Comparison of ENCODE assay signal across 35 cellular contexts in genomic region chr4:124484940-124485339, GRCh38.
"Had no signal": no experiment of that assay in that cellular context is flagged by ENCODE, and none has a peak within 500 bp of the region (broad histone marks: within the 10 kb centered on the region; RNA-seq: fewer than 3 reads in every experiment).

No MANE protein-coding gene starts in this region.

- H3K4me3 Mint-ChIP-seq: activated B cell treated with CpG ODN at 0.5 μM for 24 hours; activated CD4-positive, alpha-beta memory T cell treated with anti-CD3 and anti-CD28 coated beads for 36 hours; activated CD4-positive, alpha-beta T cell treated with anti-CD3 and anti-CD28 coated beads, Interleukin-2, amount 10 ng/mL, durations not matched to agents 24 days and 14 days; activated CD8-positive, alpha-beta T cell treated with anti-CD3 and anti-CD28 coated beads for 36 hours; activated naive CD4-positive, alpha-beta T cell treated with anti-CD3 and anti-CD28 coated beads for 36 hours; activated naive CD8-positive, alpha-beta T cell treated with anti-CD3 and anti-CD28 coated beads for 36 hours; activated T-cell treated with anti-CD3 and anti-CD28 coated beads, Interleukin-2, amount 50 U/mL, for 4 hours; activated T-cell treated with anti-CD3 and anti-CD28 coated beads, Interleukin-2, amount 50 U/mL, for 72 hours; activated T-helper 1 cell treated with anti-CD3 and anti-CD28 coated beads, Interleukin-12 subunit alpha, Interleukin-12 subunit beta, Interleukin-2, Interleukin-4 antibody, amounts not matched to agents 30 ng/mL and 10 ng/mL and 1 ng/mL, durations not matched to agents 14 hours and 24 hours and 36 hours; activated T-helper 17 cell treated with anti-CD3 and anti-CD28 coated beads, Interleukin-2, amount 50 U/mL, for 72 hours; T-helper 1 cell treated with Interleukin-12 subunit alpha and Interleukin-12 subunit beta and Interleukin-4 antibody, amounts not matched to agents 30 μg/mL and 1 μg/mL, for 36 hours; T-helper 2 cell treated with Interferon-gamma antibody and Interleukin-4, amounts not matched to agents 5 μg/mL and 100 μg/mL, for 36 hours had no signal

- H3K36me3 Mint-ChIP-seq: activated CD4-positive, alpha-beta memory T cell treated with anti-CD3 and anti-CD28 coated beads for 36 hours; activated naive CD4-positive, alpha-beta T cell treated with anti-CD3 and anti-CD28 coated beads, Interleukin-2, amount 50 U/mL, for 72 hours; activated naive CD8-positive, alpha-beta T cell treated with anti-CD3 and anti-CD28 coated beads for 36 hours had no signal

- H3K9me3 ChIP-seq: adrenal gland, body of pancreas, breast epithelium had no signal

- H3K27ac ChIP-seq: adrenal gland, body of pancreas, brain microvascular endothelial cell, breast epithelium, VCaP had no signal

- H3K4me1 Mint-ChIP-seq: activated B cell treated with CpG ODN at 0.5 μM for 24 hours; activated CD4-positive, alpha-beta T cell treated with anti-CD3 and anti-CD28 coated beads, Interleukin-2, amount 10 ng/mL, durations not matched to agents 24 days and 14 days; activated naive CD8-positive, alpha-beta T cell treated with anti-CD3 and anti-CD28 coated beads for 36 hours; activated T-helper 17 cell treated with anti-CD3 and anti-CD28 coated beads, Interleukin-2, amount 50 U/mL, for 72 hours had no signal

- DNase-seq: activated B cell treated with CpG ODN at 0.5 μM for 24 hours; activated CD4-positive, alpha-beta memory T cell treated with anti-CD3 and anti-CD28 coated beads for 36 hours; activated CD4-positive, alpha-beta T cell treated with anti-CD3 and anti-CD28 coated beads for 4 hours; activated CD4-positive, alpha-beta T cell treated with anti-CD3 and anti-CD28 coated beads, Interleukin-2, amount 10 ng/mL, durations not matched to agents 24 days and 14 days; activated CD4-positive, alpha-beta T cell treated with anti-CD3 and anti-CD28 coated beads, Interleukin-2, amount 50 U/mL, for 1 hour; activated CD4-positive, alpha-beta T cell treated with anti-CD3 and anti-CD28 coated beads, Interleukin-2, amount 50 U/mL, for 4 hours; activated CD4-positive, CD25-positive, alpha-beta regulatory T cell treated with anti-CD3 and anti-CD28 coated beads, Interleukin-2, amount 50 U/mL, for 72 hours; activated CD8-positive, alpha-beta memory T cell treated with anti-CD3 and anti-CD28 coated beads, Interleukin-2, amount 50 U/mL, for 4 hours; activated CD8-positive, alpha-beta T cell treated with anti-CD3 and anti-CD28 coated beads for 36 hours; activated effector memory CD4-positive, alpha-beta T cell treated with anti-CD3 and anti-CD28 coated beads, Interleukin-2, amount 50 U/mL, for 16 hours; activated gamma-delta T cell treated with Interleukin-2 at 50 U/mL for 16 hours; activated naive CD4-positive, alpha-beta T cell; activated naive CD4-positive, alpha-beta T cell treated with anti-CD3 and anti-CD28 coated beads for 36 hours; activated naive CD4-positive, alpha-beta T cell treated with anti-CD3 and anti-CD28 coated beads, Interleukin-2, amount 50 U/mL, for 16 hours; activated naive CD8-positive, alpha-beta T cell treated with anti-CD3 and anti-CD28 coated beads for 36 hours; activated T-cell treated with anti-CD3 and anti-CD28 coated beads for 4 hours; activated T-cell treated with anti-CD3 and anti-CD28 coated beads, Interleukin-2, amount 50 U/mL, for 1 hour; activated T-cell treated with anti-CD3 and anti-CD28 coated beads, Interleukin-2, amount 50 U/mL, for 4 hours; activated T-cell treated with anti-CD3 and anti-CD28 coated beads, Interleukin-2, amount 50 U/mL, for 72 hours; adrenal gland; amniotic stem cell; aorta; body of pancreas; brain microvascular endothelial cell; central memory CD4-positive, alpha-beta T cell; T-helper 1 cell; T-helper 2 cell; T-helper 9 cell had no signal

- H3K9me3 Mint-ChIP-seq: activated B cell treated with CpG ODN at 0.5 μM for 24 hours; activated CD4-positive, alpha-beta memory T cell treated with anti-CD3 and anti-CD28 coated beads for 36 hours; activated CD4-positive, alpha-beta T cell treated with anti-CD3 and anti-CD28 coated beads, Interleukin-2, amount 10 ng/mL, durations not matched to agents 24 days and 14 days; activated CD8-positive, alpha-beta T cell treated with anti-CD3 and anti-CD28 coated beads for 36 hours; activated naive CD4-positive, alpha-beta T cell treated with anti-CD3 and anti-CD28 coated beads for 36 hours; activated naive CD4-positive, alpha-beta T cell treated with anti-CD3 and anti-CD28 coated beads, Interleukin-2, amount 50 U/mL, for 72 hours; activated naive CD8-positive, alpha-beta T cell treated with anti-CD3 and anti-CD28 coated beads for 36 hours; activated T-cell treated with anti-CD3 and anti-CD28 coated beads, Interleukin-2, amount 50 U/mL, for 4 hours; activated T-cell treated with anti-CD3 and anti-CD28 coated beads, Interleukin-2, amount 50 U/mL, for 72 hours; activated T-helper 1 cell treated with anti-CD3 and anti-CD28 coated beads, Interleukin-12 subunit alpha, Interleukin-12 subunit beta, Interleukin-2, Interleukin-4 antibody, amounts not matched to agents 30 ng/mL and 10 ng/mL and 1 ng/mL, durations not matched to agents 14 hours and 24 hours and 36 hours; activated T-helper 17 cell treated with anti-CD3 and anti-CD28 coated beads, Interleukin-2, amount 50 U/mL, for 72 hours; T-helper 1 cell treated with Interleukin-12 subunit alpha and Interleukin-12 subunit beta and Interleukin-4 antibody, amounts not matched to agents 30 μg/mL and 1 μg/mL, for 36 hours; T-helper 2 cell treated with Interferon-gamma antibody and Interleukin-4, amounts not matched to agents 5 μg/mL and 100 μg/mL, for 36 hours had no signal

- H3K27me3 Mint-ChIP-seq: activated B cell treated with CpG ODN at 0.5 μM for 24 hours; activated CD4-positive, alpha-beta memory T cell treated with anti-CD3 and anti-CD28 coated beads for 36 hours; activated CD4-positive, alpha-beta T cell treated with anti-CD3 and anti-CD28 coated beads, Interleukin-2, amount 10 ng/mL, durations not matched to agents 24 days and 14 days; activated CD8-positive, alpha-beta T cell treated with anti-CD3 and anti-CD28 coated beads for 36 hours; activated naive CD8-positive, alpha-beta T cell treated with anti-CD3 and anti-CD28 coated beads for 36 hours; activated T-helper 17 cell treated with anti-CD3 and anti-CD28 coated beads, Interleukin-2, amount 50 U/mL, for 72 hours had no signal

- H3K36me3 ChIP-seq: adrenal gland, brain microvascular endothelial cell, breast epithelium had no signal

- H3K27ac Mint-ChIP-seq: activated B cell treated with CpG ODN at 0.5 μM for 24 hours; activated CD4-positive, alpha-beta memory T cell treated with anti-CD3 and anti-CD28 coated beads for 36 hours; activated CD4-positive, alpha-beta T cell treated with anti-CD3 and anti-CD28 coated beads, Interleukin-2, amount 10 ng/mL, durations not matched to agents 24 days and 14 days; activated CD8-positive, alpha-beta T cell treated with anti-CD3 and anti-CD28 coated beads for 36 hours; activated naive CD4-positive, alpha-beta T cell treated with anti-CD3 and anti-CD28 coated beads for 36 hours; activated naive CD4-positive, alpha-beta T cell treated with anti-CD3 and anti-CD28 coated beads, Interleukin-2, amount 50 U/mL, for 72 hours; activated naive CD8-positive, alpha-beta T cell treated with anti-CD3 and anti-CD28 coated beads for 36 hours; activated T-cell treated with anti-CD3 and anti-CD28 coated beads, Interleukin-2, amount 50 U/mL, for 72 hours; activated T-helper 1 cell treated with anti-CD3 and anti-CD28 coated beads, Interleukin-12 subunit alpha, Interleukin-12 subunit beta, Interleukin-2, Interleukin-4 antibody, amounts not matched to agents 30 ng/mL and 10 ng/mL and 1 ng/mL, durations not matched to agents 14 hours and 24 hours and 36 hours; activated T-helper 17 cell treated with anti-CD3 and anti-CD28 coated beads, Interleukin-2, amount 50 U/mL, for 72 hours; T-helper 1 cell treated with Interleukin-12 subunit alpha and Interleukin-12 subunit beta and Interleukin-4 antibody, amounts not matched to agents 30 μg/mL and 1 μg/mL, for 36 hours; T-helper 2 cell treated with Interferon-gamma antibody and Interleukin-4, amounts not matched to agents 5 μg/mL and 100 μg/mL, for 36 hours had no signal

- H3K27me3 ChIP-seq: adrenal gland, body of pancreas, brain microvascular endothelial cell, breast epithelium had no signal

- H3K4me3 ChIP-seq: adrenal gland, body of pancreas, breast epithelium had no signal

- H3K4me1 ChIP-seq: adrenal gland, breast epithelium had no signal

- ATAC-seq: activated CD8-positive, alpha-beta T cell treated with anti-CD3 and anti-CD28 coated beads for 36 hours; activated naive CD4-positive, alpha-beta T cell treated with anti-CD3 and anti-CD28 coated beads, Interleukin-2, amount 50 U/mL, for 72 hours; activated T-cell treated with anti-CD3 and anti-CD28 coated beads, Interleukin-2, amount 50 U/mL, for 4 hours; activated T-cell treated with anti-CD3 and anti-CD28 coated beads, Interleukin-2, amount 50 U/mL, for 72 hours; activated T-helper 17 cell treated with anti-CD3 and anti-CD28 coated beads, Interleukin-2, amount 50 U/mL, for 72 hours; body of pancreas had no signal
